ENCODE assay signal across 8 cellular contexts in the genomic region with DNA sequence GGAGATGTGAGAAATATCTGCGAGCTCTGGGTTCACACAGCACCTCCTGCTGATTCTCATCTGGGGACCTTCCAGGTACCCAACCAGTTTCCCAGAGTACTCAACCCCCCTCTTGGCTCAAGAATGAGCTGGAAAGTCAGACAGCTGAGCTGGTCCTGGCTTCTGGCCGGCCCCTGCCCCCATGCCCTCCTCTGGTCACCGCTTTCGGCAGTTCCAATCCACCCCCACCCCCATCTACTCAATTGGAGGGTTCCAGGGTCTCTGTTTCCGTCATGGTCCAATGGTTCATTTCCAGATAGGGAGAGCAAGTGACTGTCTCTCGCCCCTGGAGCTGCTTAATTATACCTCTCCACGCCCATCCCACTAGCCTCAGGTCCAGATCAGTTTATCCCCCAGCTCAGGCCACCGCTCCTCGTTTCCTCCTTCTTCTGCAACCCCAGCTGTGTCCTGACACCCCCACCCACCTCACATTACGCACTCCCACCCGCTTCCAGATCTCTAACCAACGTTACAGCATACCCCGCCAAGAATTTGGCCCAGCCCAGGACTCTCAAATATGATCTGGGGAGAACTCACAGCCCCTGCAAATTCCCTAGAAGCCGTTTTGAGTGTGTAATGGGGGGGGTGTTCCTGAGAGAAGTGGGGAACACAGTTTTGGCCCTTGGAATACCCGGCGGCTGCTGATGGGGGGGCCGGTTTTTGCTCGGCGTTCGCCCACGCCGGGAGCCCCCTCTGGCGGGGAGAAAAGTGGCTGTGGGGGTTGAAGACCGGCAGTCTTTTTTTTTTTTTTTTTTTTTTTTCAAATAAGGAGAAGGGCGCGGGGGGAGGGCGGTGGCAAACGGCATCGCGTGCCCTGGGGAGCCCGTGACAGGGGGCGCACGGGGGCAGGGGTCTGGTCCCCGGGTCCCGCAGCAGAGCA. TPM values are rescaled to one million over a fixed set of nuclear protein-coding genes. Genes with fewer than 3 reads are reported as not detected.
DNase-seq lines count a peak whose midpoint lies in the region; ATAC-seq, FAIRE-seq and TF ChIP-seq lines count a peak whose summit lies in the region.

No MANE protein-coding gene starts in this region.

- TF ChIP-seq RAD21 in H1 (IDR thresholded peaks at IDR 0.05 in 1 of 2, conservative IDR thresholded peaks at IDR 0.05 in 1 of 2; ENCODE audit: low read depth in 2 of 2, low read length in 2 of 2), result no peak

- peaks cover 14% of the 10 kb centered on the region; the same call in 1 of the 2 replicates for H3K23me2 ChIP-seq in H1 (ENCODE audit: low read depth, low read length)

- H3K56ac ChIP-seq in H1 (replicated peaks; ENCODE audit: insufficient read length, low read depth, low read length), result no peak overlapping the region

- H3K23ac ChIP-seq in H1 (ENCODE audit: insufficient read length), result no peak overlapping the region

- CTCF ChIA-PET in MCF 10A (lab: Yijun Ruan, JAX), result interaction anchor here (0.6 to 6.4 kb wide), 10 partner anchors 8 to 1257 kb away, joined by 3 to 74 read pairs (median 3); a partner anchor contains a TSS
- CTCF ChIA-PET in H1 (lab: Charles Lee; ENCODE audit: partially characterized antibody), result interaction anchor here (0.9 to 9.4 kb wide), 14 partner anchors 11 to 393 kb away, joined by 3 to 172 read pairs (median 5); a partner anchor contains a TSS

- H3K36me3 ChIP-seq in breast epithelium, result no peaks in the 10 kb centered on the region
- no peaks in the 10 kb centered on the region for H3K36me3 ChIP-seq in OCI-LY3 (replicated peaks; ENCODE audit: low read depth, low read length)
- H3K36me3 ChIP-seq in H1 (ENCODE audit: control insufficient read depth in 2 of 4, insufficient read depth in 4 of 4, low read length in 3 of 4), result no peaks in the 10 kb centered on the region
- H3K36me3 ChIP-seq in thoracic aorta, result no peaks in the 10 kb centered on the region

- H3K14ac ChIP-seq in H1 (ENCODE audit: insufficient read length), result no peak overlapping the region

- TF ChIP-seq CTCF in breast epithelium (IDR thresholded peaks at IDR 0.05) (no peak), MCF 10A (IDR thresholded peaks at IDR 0.05; ENCODE audit: unreplicated experiment) (no peak), OCI-LY3 (IDR thresholded peaks at IDR 0.05; ENCODE audit: low read depth, low read length) (peak; percentile 16; the same call in 1 of the 2 replicates), H1 (IDR thresholded peaks at IDR 0.05; ENCODE audit: control extremely low read depth in 1 of 3, insufficient read depth in 1 of 3, low read depth in 1 of 3, low read length in 3 of 3) (no peak), thoracic aorta (IDR thresholded peaks at IDR 0.05) (no peak)

- H4K20me1 ChIP-seq in OCI-LY3 (ENCODE audit: insufficient read depth, low read length) (no peaks in the 10 kb centered on the region), H1 (replicated peaks in 1 of 2; ENCODE audit: control insufficient read depth in 1 of 2, insufficient read depth in 2 of 2, low read length in 2 of 2) (peaks cover 0 to 15% of the 10 kb centered on the region in 2 experiments)

- H2BK120ac ChIP-seq in H1 (replicated peaks; ENCODE audit: low read depth, low read length), result no peak overlapping the region

- H3K27ac Mint-ChIP-seq in MCF 10A (ENCODE audit: low read depth, unreplicated experiment), result no peak overlapping the region

- POLR2A ChIA-PET in MCF 10A (lab: Yijun Ruan, JAX) (interaction anchor here (0.7 to 1.4 kb wide), 2 partner anchors 13 to 14 kb away, joined by 4 read pairs; no protein-coding TSS in a partner anchor), H1 (lab: Charles Lee; ENCODE audit: partially characterized antibody) (interaction anchor here (0.6 to 5.0 kb wide), 3 partner anchors 14 to 99 kb away, joined by 3 to 33 read pairs (median 3); a partner anchor contains a TSS)

- H3K79me1 ChIP-seq in H1 (ENCODE audit: low read depth, low read length), result no peaks in the 10 kb centered on the region

- H2BK20ac ChIP-seq in H1 (ENCODE audit: low read length), result no peak overlapping the region; the same call in 1 of the 2 replicates

- DNase-seq in breast epithelium (ENCODE audit: low spot score in 2 of 2) (no peak), MCF 10A (ENCODE audit: unreplicated experiment) (no peak), H1 (ENCODE audit: low read depth in 1 of 2, low spot score in 2 of 2) (peak in 1 of 2 experiments; percentile 53), thoracic aorta (ENCODE audit: low spot score) (no peak), Right ventricle myocardium superior (no peak)

- H3K27me3 Mint-ChIP-seq in MCF 10A (ENCODE audit: insufficient read depth, unreplicated experiment), result peaks cover 48% of the 10 kb centered on the region

- H3K4me1 ChIP-seq in breast epithelium (peaks cover 8 to 14% of the 10 kb centered on the region in 2 donors), OCI-LY3 (ENCODE audit: low read length) (peaks cover 29% of the 10 kb centered on the region), H1 (replicated peaks in 1 of 4; ENCODE audit: control insufficient read depth in 3 of 4, insufficient read depth in 4 of 4, low read length in 3 of 4) (peaks cover 5 to 26% (median 13%) of the 10 kb centered on the region in 4 experiments), thoracic aorta (ENCODE audit: control insufficient read depth in 1 of 2, low read depth in 2 of 2) (peaks cover 9 to 27% of the 10 kb centered on the region in 2 donors)

- no peak overlapping the region for H3K18ac ChIP-seq in H1 (ENCODE audit: extremely low read depth, low read length)

- H2BK5ac ChIP-seq in H1 (ENCODE audit: low read depth, low read length), result no peak overlapping the region

- no peaks in the 10 kb centered on the region for H3K9me3 Mint-ChIP-seq in MCF 10A (ENCODE audit: unreplicated experiment)

- H4K91ac ChIP-seq in H1 (replicated peaks; ENCODE audit: insufficient read length, low read length), result peak overlapping the region; percentile 22

- no TSS peak for BruUV-seq in MCF 10A (replicated peaks; lab: Mats Ljungman, UMichigan)

- no peaks in the 10 kb centered on the region for H3K36me3 Mint-ChIP-seq in MCF 10A (ENCODE audit: insufficient read depth, unreplicated experiment)

- no peak overlapping the region for H2BK12ac ChIP-seq in H1 (ENCODE audit: low read depth, low read length)

- H3K4me1 Mint-ChIP-seq in MCF 10A (ENCODE audit: insufficient read depth, unreplicated experiment), result peaks cover 25% of the 10 kb centered on the region

- H3K4me2 ChIP-seq in OCI-LY3 (ENCODE audit: low read length) (peak overlapping the region; percentile 59), H1 (ENCODE audit: insufficient read depth in 1 of 2, low read depth in 2 of 2, low read length in 2 of 2) (peak overlapping the region; percentile 98)

- H4K8ac ChIP-seq in H1 (ENCODE audit: extremely low read depth, insufficient read depth, low read length), result no peak overlapping the region

- H3K9ac ChIP-seq in OCI-LY3 (ENCODE audit: low read length), result peak overlapping the region; percentile 12; the same call in 1 of the 2 replicates
- no peak overlapping the region for H3K9ac ChIP-seq in H1 (replicated peaks in 1 of 4; ENCODE audit: extremely low read depth in 1 of 4, low read depth in 3 of 4, low read length in 3 of 4)

- H3K79me2 ChIP-seq in OCI-LY3 (ENCODE audit: low read length), result no peaks in the 10 kb centered on the region
- H3K79me2 ChIP-seq in H1 (ENCODE audit: control insufficient read depth in 1 of 2, insufficient read depth in 2 of 2, low read length in 2 of 2), result no peaks in the 10 kb centered on the region

- H2AFZ ChIP-seq in OCI-LY3 (ENCODE audit: low read depth, low read length) (no peak overlapping the region), H1 (ENCODE audit: low read length) (no peak overlapping the region)

- H2BK15ac ChIP-seq in H1 (ENCODE audit: low read length), result no peak overlapping the region

- H3K27ac ChIP-seq in breast epithelium (no peak overlapping the region), OCI-LY3 (ENCODE audit: low read length) (no peak overlapping the region), H1 (ENCODE audit: low read depth, low read length) (no peak overlapping the region), thoracic aorta (no peak overlapping the region)

- TF ChIP-seq EP300 in H1 (IDR thresholded peaks at IDR 0.05; ENCODE audit: borderline replicate concordance in 1 of 2, low read depth in 2 of 2, low read length in 2 of 2), result no peak

- no peak for FAIRE-seq in H1 (lab: Jason Lieb, UNC)

- intact Hi-C loops in breast epithelium (cut with DNase I; ENCODE audit: low total_unique reads), result loop anchor here (5.0 kb wide), 1 partner anchor 1871 kb away; no protein-coding TSS in a partner anchor
- intact Hi-C loops in MCF 10A (cut with micrococcal nuclease), result no loop called here
- intact Hi-C loops in Right ventricle myocardium superior (cut with DNase I), result no loop called here

- no peak overlapping the region for H3K4ac ChIP-seq in H1 (replicated peaks; ENCODE audit: insufficient read length, low read depth, low read length)

- no peak overlapping the region for H3K4me3 Mint-ChIP-seq in MCF 10A (ENCODE audit: unreplicated experiment)

- H3K9me3 ChIP-seq in breast epithelium (no peaks in the 10 kb centered on the region), OCI-LY3 (ENCODE audit: insufficient read depth, low read length) (no peaks in the 10 kb centered on the region), H1 (ENCODE audit: insufficient read depth in 2 of 2, low read depth in 1 of 2, low read length in 1 of 2) (peaks cover 0 to 2% of the 10 kb centered on the region in 2 experiments; a peak in 1 of 4 replicates), thoracic aorta (no peaks in the 10 kb centered on the region)

- H3K4me3 ChIP-seq in breast epithelium, result peak overlapping the region in 2 of 3 donors; percentile 28 to 60
- H3K4me3 ChIP-seq in OCI-LY3 (ENCODE audit: low read length), result peak overlapping the region; percentile 63
- peak overlapping the region in 3 of 4 experiments; percentile 37 to 60 (median 55); a peak in 7 of 8 replicates for H3K4me3 ChIP-seq in H1 (ENCODE audit: extremely low read depth in 1 of 4, insufficient read depth in 2 of 4, low read depth in 3 of 4, low read length in 4 of 4)
- peak overlapping the region; percentile 33 for H3K4me3 ChIP-seq in thoracic aorta

- WGBS in H1 (ENCODE audit: extremely low coverage in 1 of 2, insufficient coverage in 1 of 2, insufficient read length in 1 of 2, insufficient replicate concordance in 2 of 2, low coverage in 1 of 2, low lambda C conversion rate in 2 of 2, missing lambda C conversion rate in 1 of 2), 2 experiments, result 5% methylated on average over 27 of the region's 35 CpGs; no CpG with 5 or more reads in 1 of the 2 experiments

- no peak overlapping the region for H4K5ac ChIP-seq in H1 (ENCODE audit: insufficient read length, low read depth, low read length)

- TF ChIP-seq POLR2A in breast epithelium (IDR thresholded peaks at IDR 0.05), result no peak
- TF ChIP-seq POLR2A in H1 (IDR thresholded peaks at IDR 0.05; ENCODE audit: control extremely low read depth in 1 of 2, low read depth in 2 of 2, low read length in 2 of 2), result no peak

- no peak overlapping the region for H2AK5ac ChIP-seq in H1 (ENCODE audit: low read depth, low read length)

- H3K27me3 ChIP-seq in breast epithelium, result peaks cover 24 to 66% of the 10 kb centered on the region in 2 donors
- H3K27me3 ChIP-seq in OCI-LY3 (ENCODE audit: low read depth, low read length), result peaks cover 51% of the 10 kb centered on the region
- peaks cover 38 to 81% (median 70%) of the 10 kb centered on the region in 4 experiments for H3K27me3 ChIP-seq in H1 (replicated peaks in 1 of 4; ENCODE audit: control insufficient read depth in 3 of 4, extremely low read depth in 1 of 4, insufficient read depth in 3 of 4, low read length in 3 of 4)
- peaks cover 17% of the 10 kb centered on the region for H3K27me3 ChIP-seq in thoracic aorta (replicated peaks; ENCODE audit: insufficient read depth)

- ATAC-seq in thoracic aorta (ENCODE audit: insufficient number of reproducible peaks, low FRiP score, low read depth), result no peak
- no peak for ATAC-seq in HG02970 (IDR thresholded peaks at IDR 0.05; ENCODE audit: low FRiP score, unreplicated experiment)
- ATAC-seq in Right ventricle myocardium superior (ENCODE audit: poor library complexity), result no peak
- no peak for ATAC-seq in esophagus mucosa

RNA-seq across cellular contexts. Expression of a gene that starts 1.8 kb away (rescaled TPM):
- total RNA-seq in breast epithelium (10 to 100 TPM in 2 of 3 donors, 1 to 10 TPM in 1; 5.6 to 20.3 (median 12.1) TPM), MCF 10A (2022) (0.42 and 0.49 TPM in 2 replicates), thoracic aorta (10 to 100 TPM; 24.9 to 25.5 TPM), Right ventricle myocardium superior (36.8 TPM), esophagus mucosa (0.92 TPM)
- total RNA-seq in H1 (2021; fragmentation: NEBNext Ultra II Directional; extraction: Animal tissue kit (Norgen Biotek cat#: 25700)), result 4.4 and 5.0 TPM in 2 replicates
- polyA plus RNA-seq in H1 (2011; rRNA removed), result 2.0 and 3.4 TPM in 2 replicates
- polyA plus RNA-seq in H1 (2011; cell fraction: cytosol; rRNA removed), result 1.8 TPM
- 2.5 TPM for polyA plus RNA-seq in H1 (2011; cell fraction: nucleus; rRNA removed)
- polyA plus RNA-seq in H1 (2012, experiment 1 of 2), result 2.6 to 4.2 TPM (median 3.9 TPM) in 4 replicates
- 3.2 TPM for polyA plus RNA-seq in H1 (2012, experiment 2 of 2)
- polyA plus RNA-seq in H1 (2013, experiment 1 of 2), result 3.3 TPM
- 3.4 TPM for polyA plus RNA-seq in H1 (2013, experiment 2 of 2)
- 2.8 and 3.4 TPM in 2 replicates for polyA minus RNA-seq in H1 (2011; rRNA and poly(A)+ RNA removed)
- polyA minus RNA-seq in H1 (2011; cell fraction: cytosol; rRNA and poly(A)+ RNA removed), result 4.5 TPM
- polyA minus RNA-seq in H1 (2011; cell fraction: nucleus; rRNA and poly(A)+ RNA removed), result 2.3 TPM

RNA-seq across cellular contexts. Expression of a gene that starts 15.2 kb away (rescaled TPM):
- total RNA-seq in breast epithelium (100 to 1,000 TPM; 141 to 213 (median 172) TPM), MCF 10A (2022) (164 and 188 TPM in 2 replicates), thoracic aorta (100 to 1,000 TPM; 133 to 166 TPM), Right ventricle myocardium superior (146 TPM), esophagus mucosa (86.5 TPM)
- total RNA-seq in H1 (2021; fragmentation: NEBNext Ultra II Directional; extraction: Animal tissue kit (Norgen Biotek cat#: 25700)), result 162 and 164 TPM in 2 replicates
- 181 and 285 TPM in 2 replicates for polyA plus RNA-seq in H1 (2011; rRNA removed)
- polyA plus RNA-seq in H1 (2011; cell fraction: cytosol; rRNA removed), result 404 TPM
- polyA plus RNA-seq in H1 (2011; cell fraction: nucleus; rRNA removed), result 587 TPM
- 155 to 277 TPM (median 276 TPM) in 4 replicates for polyA plus RNA-seq in H1 (2012, experiment 1 of 2)
- 150 TPM for polyA plus RNA-seq in H1 (2012, experiment 2 of 2)
- 155 TPM for polyA plus RNA-seq in H1 (2013, experiment 1 of 2)
- 145 TPM for polyA plus RNA-seq in H1 (2013, experiment 2 of 2)
- polyA minus RNA-seq in H1 (2011; rRNA and poly(A)+ RNA removed), result 66.0 and 91.9 TPM in 2 replicates
- polyA minus RNA-seq in H1 (2011; cell fraction: cytosol; rRNA and poly(A)+ RNA removed), result 104 TPM
- 73.2 TPM for polyA minus RNA-seq in H1 (2011; cell fraction: nucleus; rRNA and poly(A)+ RNA removed)

RNA-seq across cellular contexts. Expression of a gene that starts 38.2 kb away (rescaled TPM):
- total RNA-seq in breast epithelium (100 to 1,000 TPM in 2 of 3 donors, 10 to 100 TPM in 1; 61.6 to 109 (median 104) TPM), MCF 10A (2022) (75.0 and 83.7 TPM in 2 replicates), thoracic aorta (10 to 100 TPM; 79.3 to 96.7 TPM), Right ventricle myocardium superior (60.3 TPM), esophagus mucosa (51.1 TPM)
- 40.8 and 42.7 TPM in 2 replicates for total RNA-seq in H1 (2021; fragmentation: NEBNext Ultra II Directional; extraction: Animal tissue kit (Norgen Biotek cat#: 25700))
- polyA plus RNA-seq in H1 (2011; rRNA removed), result 32.1 and 47.6 TPM in 2 replicates
- polyA plus RNA-seq in H1 (2011; cell fraction: cytosol; rRNA removed), result 37.8 TPM
- polyA plus RNA-seq in H1 (2011; cell fraction: nucleus; rRNA removed), result 184 TPM
- polyA plus RNA-seq in H1 (2012, experiment 1 of 2), result 44.3 to 65.1 TPM (median 54.1 TPM) in 4 replicates
- polyA plus RNA-seq in H1 (2012, experiment 2 of 2), result 41.2 TPM
- 39.9 TPM for polyA plus RNA-seq in H1 (2013, experiment 1 of 2)
- 36.9 TPM for polyA plus RNA-seq in H1 (2013, experiment 2 of 2)
- polyA minus RNA-seq in H1 (2011; rRNA and poly(A)+ RNA removed), result 22.6 and 28.0 TPM in 2 replicates
- polyA minus RNA-seq in H1 (2011; cell fraction: cytosol; rRNA and poly(A)+ RNA removed), result 20.1 TPM
- 32.9 TPM for polyA minus RNA-seq in H1 (2011; cell fraction: nucleus; rRNA and poly(A)+ RNA removed)
